ENCODE assay signal across 2 cellular contexts in genomic region chr12:46292754-46293402, GRCh38.
TF ChIP-seq lines count a peak whose summit lies in the region.

No MANE protein-coding gene starts in this region.

TF ChIP-seq in IMR-90, 13 proteins besides CTCF, POLR2A, EP300 and RAD21:
- TF ChIP-seq MAZ (IDR thresholded peaks at IDR 0.05; ENCODE audit: borderline replicate concordance, low read depth, low read length) (no peak), CHD1 (IDR thresholded peaks at IDR 0.05; ENCODE audit: low read depth, low read length) (no peak), SMC3 (IDR thresholded peaks at IDR 0.05; ENCODE audit: low read depth, low read length) (0 out of 2 replicates have a peak, but pooled peaks have one; percentile 8), USF2 (IDR thresholded peaks at IDR 0.05; ENCODE audit: low read depth, low read length) (no peak)
TF ChIP-seq in IMR-90: peak in this region for 1.

TF ChIP-seq in GM12878, 131 proteins besides CTCF, POLR2A, EP300 and RAD21:
- TF ChIP-seq KDM1A (IDR thresholded peaks at IDR 0.05; ENCODE audit: borderline replicate concordance): no peak
- no peak for TF ChIP-seq SMAD1 (IDR thresholded peaks at IDR 0.05; ENCODE audit: low read depth, partially characterized antibody)
- TF ChIP-seq SUPT20H (IDR thresholded peaks at IDR 0.05; ENCODE audit: borderline replicate concordance, control insufficient read depth, low read depth, low read length): no peak
- no peak for TF ChIP-seq RCOR1 (conservative IDR thresholded peaks at IDR 0.05; ENCODE audit: low read depth, low read length)
- no peak for TF ChIP-seq ASH2L (IDR thresholded peaks at IDR 0.05; ENCODE audit: borderline replicate concordance, low read depth)
